Comparison of ENCODE assay signal across 31 cellular contexts in genomic region chr7:156032973-156033372, GRCh38.
DNase-seq lines count a peak whose midpoint lies in the region; ATAC-seq and TF ChIP-seq lines count a peak whose summit lies in the region.
"Had no signal": no experiment of that assay in that cellular context is flagged by ENCODE, and none has a peak within 500 bp of the region (broad histone marks: within the 10 kb centered on the region; RNA-seq: fewer than 3 reads in every experiment).

No MANE protein-coding gene starts in this region.

- H3K4me1 ChIP-seq in HEK293 (ENCODE audit: control insufficient read depth, insufficient read depth, low read length) (no peaks in the 10 kb centered on the region), SJCRH30 (no peaks in the 10 kb centered on the region)
- H3K4me1 ChIP-seq: BE2C had no signal

- POLR2A ChIA-PET in HEK293 (lab: Yijun Ruan, JAX), result no interaction called here

- CTCF ChIA-PET in HEK293 (lab: Yijun Ruan, JAX), result no interaction called here

- no peak for ATAC-seq in memory B cell (ENCODE audit: low read depth)
- no peak for ATAC-seq in HG03039 (IDR thresholded peaks at IDR 0.05; ENCODE audit: unreplicated experiment)
- ATAC-seq: A549; CD8-positive, alpha-beta T cell had no signal

- no peaks in the 10 kb centered on the region for H3K9me3 ChIP-seq in HEK293 (ENCODE audit: control insufficient read depth, insufficient read depth, low read depth, low read length)
- no peaks in the 10 kb centered on the region for H3K9me3 ChIP-seq in SJCRH30 (replicated peaks)
- H3K9me3 ChIP-seq: BE2C had no signal

- H3K36me3 Mint-ChIP-seq in memory B cell, result peaks cover 1% of the 10 kb centered on the region
- H3K36me3 Mint-ChIP-seq: CD14-positive monocyte; CD4-positive, alpha-beta memory T cell; CD4-positive, CD25-positive, alpha-beta regulatory T cell; CD8-positive, alpha-beta memory T cell; CD8-positive, alpha-beta T cell had no signal

- no peak for DNase-seq in memory B cell (ENCODE audit: low spot score in 2 of 2)
- DNase-seq in SJCRH30, result no peak
- DNase-seq: 8988T; ACHN; AML-193; BE2C; C1 segment of cervical spinal cord; Caco-2; Calu3; CD4-positive, alpha-beta memory T cell; CD4-positive, alpha-beta T cell; CD4-positive, CD25-positive, alpha-beta regulatory T cell; CD8-positive, alpha-beta memory T cell; COR-L47; DMS 273 treated with DMSO at 0.1 percent for 48 hours; DMS153; DMS53; DMS79; DMS79 treated with DMSO at 0.1 percent for 48 hours; DND-41; EL had no signal

- H3K27ac Mint-ChIP-seq in memory B cell, result no peak overlapping the region
- H3K27ac Mint-ChIP-seq: B cell; CD4-positive, alpha-beta memory T cell; CD4-positive, alpha-beta T cell; CD8-positive, alpha-beta memory T cell; CD8-positive, alpha-beta T cell had no signal

- peaks cover 4% of the 10 kb centered on the region for H3K27me3 Mint-ChIP-seq in memory B cell
- H3K27me3 Mint-ChIP-seq: B cell; CD4-positive, alpha-beta T cell; CD4-positive, CD25-positive, alpha-beta regulatory T cell had no signal

- H3K4me3 ChIP-seq in HEK293 (ENCODE audit: low read depth, low read length) (no peak overlapping the region), SJCRH30 (no peak overlapping the region)
- H3K4me3 ChIP-seq: A549, BLaER1 had no signal

- H3K4me3 Mint-ChIP-seq in memory B cell, result peak overlapping the region; percentile 21
- H3K4me3 Mint-ChIP-seq: CD14-positive monocyte; CD4-positive, alpha-beta memory T cell; CD4-positive, alpha-beta T cell; CD4-positive, CD25-positive, alpha-beta regulatory T cell; CD8-positive, alpha-beta memory T cell; CD8-positive, alpha-beta T cell had no signal

- H3K4me1 Mint-ChIP-seq in memory B cell, result peaks cover 4% of the 10 kb centered on the region
- H3K4me1 Mint-ChIP-seq: CD4-positive, CD25-positive, alpha-beta regulatory T cell; CD8-positive, alpha-beta memory T cell had no signal

- H3K27ac ChIP-seq in HEK293 (ENCODE audit: extremely low read depth, low read depth, low read length) (no peak overlapping the region), SJCRH30 (no peak overlapping the region)
- H3K27ac ChIP-seq: 22Rv1, A549, BLaER1, C4-2B had no signal

- peaks cover 23% of the 10 kb centered on the region for H3K27me3 ChIP-seq in SJCRH30
- H3K27me3 ChIP-seq: BLaER1; BLaER1 treated with 17β-estradiol and CSF1 and Interleukin-3, amounts not matched to agents 10 nM and 100 nM had no signal

- no peaks in the 10 kb centered on the region for H3K36me3 ChIP-seq in HEK293 (ENCODE audit: control insufficient read depth in 2 of 2, insufficient read depth in 1 of 2, low read length in 2 of 2)
- no peaks in the 10 kb centered on the region for H3K36me3 ChIP-seq in SJCRH30
- H3K36me3 ChIP-seq: BE2C; BLaER1; BLaER1 treated with 17β-estradiol and CSF1 and Interleukin-3, amounts not matched to agents 10 nM and 100 nM had no signal

- H3K9me3 Mint-ChIP-seq in memory B cell, result peaks cover 2% of the 10 kb centered on the region
- H3K9me3 Mint-ChIP-seq: CD4-positive, CD25-positive, alpha-beta regulatory T cell had no signal

- TF ChIP-seq CTCF in HEK293 (tag by site-specific recombination; IDR thresholded peaks at IDR 0.05), result no peak

TF ChIP-seq in HEK293, 187 proteins besides CTCF, POLR2A, EP300 and RAD21 (continues in another document):
- TF ChIP-seq ZNF548 (tag by site-specific recombination; IDR thresholded peaks at IDR 0.05) (no peak), ZBTB11 (tag by site-specific recombination; conservative IDR thresholded peaks at IDR 0.05; ENCODE audit: low read depth) (no peak), PRDM10 (tag by site-specific recombination; IDR thresholded peaks at IDR 0.05) (no peak), ZBTB7A (tag by site-specific recombination; IDR thresholded peaks at IDR 0.05; ENCODE audit: low read depth) (no peak), ZNF114 (tag by site-specific recombination; IDR thresholded peaks at IDR 0.05) (no peak), GLIS2 (tag by site-specific recombination; IDR thresholded peaks at IDR 0.05) (no peak), SETDB1 (IDR thresholded peaks at IDR 0.05; ENCODE audit: insufficient read length, low read length) (peak; percentile 92), TRIM28 (IDR thresholded peaks at IDR 0.05; ENCODE audit: borderline replicate concordance, low read length) (0 out of 2 replicates have a peak, but pooled peaks have one; percentile 55), ZNF621 (tag by site-specific recombination; IDR thresholded peaks at IDR 0.05) (no peak), ZNF555 (tag by site-specific recombination; conservative IDR thresholded peaks at IDR 0.05) (no peak), ZNF639 (tag by site-specific recombination; IDR thresholded peaks at IDR 0.05) (no peak)
